Comparison of ENCODE assay signal across 8 cellular contexts in genomic region chr20:31547017-31547675, GRCh38. TPM values are rescaled to one million over a fixed set of nuclear protein-coding genes. Genes with fewer than 3 reads are reported as not detected.
DNase-seq lines count a peak whose midpoint lies in the region; ATAC-seq lines count a peak whose summit lies in the region.

No MANE protein-coding gene starts in this region.

- H3K4me3 ChIP-seq in endocrine pancreas (ENCODE audit: control insufficient read depth, insufficient read depth, low read length) = peak overlapping the region; percentile 78
- peak overlapping the region; percentile 55 for H3K4me3 ChIP-seq in mesendoderm (ENCODE audit: low read length)

- peak overlapping the region; percentile 84 for H3K56ac ChIP-seq in mesendoderm (ENCODE audit: low read length)

- H3K36me3 ChIP-seq in endocrine pancreas (ENCODE audit: control insufficient read depth, insufficient read depth, low read length) (no peaks in the 10 kb centered on the region), mesendoderm (ENCODE audit: control insufficient read depth, insufficient read depth, low read length) (peaks cover 8% of the 10 kb centered on the region)

- H4K5ac ChIP-seq in mesendoderm (ENCODE audit: low read length) = no peak overlapping the region

- H2AK5ac ChIP-seq in mesendoderm (ENCODE audit: low read length) = no peak overlapping the region

- peaks cover 3% of the 10 kb centered on the region for H3K79me2 ChIP-seq in mesendoderm (ENCODE audit: control insufficient read depth, insufficient read depth, low read length)

- no peak overlapping the region for H3K4ac ChIP-seq in mesendoderm (ENCODE audit: low read depth, low read length)

- no peaks in the 10 kb centered on the region for H3K4me1 ChIP-seq in endocrine pancreas (ENCODE audit: control insufficient read depth, insufficient read depth, low read length)
- no peaks in the 10 kb centered on the region for H3K4me1 ChIP-seq in mesendoderm (ENCODE audit: control insufficient read depth, low read depth, low read length)

- DNase-seq in AG20443 (ENCODE audit: low spot score) (peak; percentile 79), NCI-H82 (lab: John Stamatoyannopoulos, UW) (peak; percentile 95), mesendoderm (peak; percentile 92)
- peak; percentile 65 for DNase-seq in activated CD8-positive, alpha-beta memory T cell treated with anti-CD3 and anti-CD28 coated beads for 4 hours (ENCODE audit: low read depth in 2 of 2)
- peak; percentile 69 for DNase-seq in stimulated activated CD8-positive, alpha-beta memory T cell treated with anti-CD3 and anti-CD28 coated beads, Interleukin-12 subunit alpha, Interleukin-12 subunit beta, amount 100 ng/mL, for 4 hours (ENCODE audit: low read depth)

- H3K27me3 ChIP-seq in endocrine pancreas (ENCODE audit: control insufficient read depth, insufficient read depth, low read length) (no peaks in the 10 kb centered on the region), mesendoderm (ENCODE audit: insufficient read depth, low read length, poor library complexity) (no peaks in the 10 kb centered on the region)

- WGBS in mesendoderm (ENCODE audit: extremely low coverage, insufficient coverage, low lambda C conversion rate) = no CpG with 5 or more reads among the region's 36 CpGs

- no peak overlapping the region for H2BK120ac ChIP-seq in mesendoderm (ENCODE audit: low read depth, low read length)

- no peak overlapping the region for H2BK15ac ChIP-seq in mesendoderm (replicated peaks; ENCODE audit: low read depth)

- no peak overlapping the region for H3K23ac ChIP-seq in mesendoderm (ENCODE audit: low read length)

- H3K4me2 ChIP-seq in mesendoderm (ENCODE audit: low read length) = peak overlapping the region; percentile 30

- H4K8ac ChIP-seq in mesendoderm (ENCODE audit: low read depth, low read length) = no peak overlapping the region

- no peaks in the 10 kb centered on the region for H3K9me3 ChIP-seq in endocrine pancreas (ENCODE audit: control insufficient read depth, low read length)

- no peak overlapping the region for H3K18ac ChIP-seq in mesendoderm (ENCODE audit: low read length)

- ATAC-seq in GM19023 (IDR thresholded peaks at IDR 0.05; ENCODE audit: unreplicated experiment) (peak; percentile 83), HG03354 (IDR thresholded peaks at IDR 0.05; ENCODE audit: poor library complexity, severe bottlenecking, unreplicated experiment) (peak; percentile 81)

- H3K27ac ChIP-seq in mesendoderm (ENCODE audit: low read depth, low read length) = peak overlapping the region; percentile 57

- H3K9ac ChIP-seq in endocrine pancreas (ENCODE audit: control insufficient read depth, insufficient read depth, low read length) (peak overlapping the region; percentile 66), mesendoderm (ENCODE audit: low read length) (peak overlapping the region; percentile 70)

- peaks cover 2% of the 10 kb centered on the region for H3K79me1 ChIP-seq in mesendoderm (ENCODE audit: low read length)

- H2BK5ac ChIP-seq in mesendoderm (ENCODE audit: low read length) = no peak overlapping the region

RNA-seq across cellular contexts. Expression of gene HM13, which starts 32.9 kb away (rescaled TPM):
- polyA plus RNA-seq in mesendoderm (2013, experiment 1 of 2) = 135 TPM
- 133 TPM for polyA plus RNA-seq in mesendoderm (2013, experiment 2 of 2)

RNA-seq across cellular contexts. Expression of gene ID1, which starts 57.9 kb away (rescaled TPM):
- 298 TPM for polyA plus RNA-seq in mesendoderm (2013, experiment 1 of 2)
- polyA plus RNA-seq in mesendoderm (2013, experiment 2 of 2) = 282 TPM

Comparison
In these comparisons a context has a peak if more than half of its experiments do, and no peak if none do; other contexts are left out.
1. Peak in every context shown above with its lines: DNase-seq, ATAC-seq, H3K4me3 ChIP-seq and H3K27ac ChIP-seq.